Comparison of ENCODE assay signal across 30 cellular contexts in the genomic region with DNA sequence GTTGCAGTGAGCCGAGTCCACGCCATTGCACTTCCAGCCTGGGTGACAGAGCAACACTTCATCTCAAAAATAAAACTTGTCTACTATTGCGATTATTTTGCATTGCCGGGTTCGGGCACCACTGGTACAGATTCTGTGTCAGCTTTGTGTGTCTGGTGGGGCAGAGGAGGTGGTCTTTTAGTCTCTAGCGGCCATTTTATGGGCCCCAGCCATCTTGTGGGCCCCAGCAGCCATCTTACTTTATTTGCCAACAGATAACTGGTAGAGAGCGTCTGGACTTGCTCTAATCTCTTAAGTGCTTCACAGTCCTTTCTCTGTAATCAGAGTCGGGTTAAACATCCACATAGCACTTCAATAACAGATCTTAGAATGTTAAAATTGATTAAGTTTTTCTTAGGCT. TPM values are rescaled to one million over a fixed set of nuclear protein-coding genes. Genes with fewer than 3 reads are reported as not detected.
DNase-seq lines count a peak whose midpoint lies in the region; ATAC-seq, FAIRE-seq and TF ChIP-seq lines count a peak whose summit lies in the region.
"Had no signal": no experiment of that assay in that cellular context is flagged by ENCODE, and none has a peak within 500 bp of the region (broad histone marks: within the 10 kb centered on the region; RNA-seq: fewer than 3 reads in every experiment).

No MANE protein-coding gene starts in this region.

- no peak overlapping the region for H2AFZ ChIP-seq in OCI-LY3 (ENCODE audit: low read depth, low read length)
- H2AFZ ChIP-seq in GM12878 (ENCODE audit: control insufficient read depth, low read depth, low read length): no peak overlapping the region

- peaks cover 49% of the 10 kb centered on the region for H3K36me3 ChIP-seq in OCI-LY3 (replicated peaks; ENCODE audit: low read depth, low read length)
- peaks cover 15% of the 10 kb centered on the region in 2 experiments for H3K36me3 ChIP-seq in GM12878 (ENCODE audit: control insufficient read depth in 2 of 2, insufficient read depth in 2 of 2, low read length in 1 of 2)

- no peak for TF ChIP-seq RAD21 in GM12878 (IDR thresholded peaks at IDR 0.05; ENCODE audit: insufficient read depth, low read depth, low read length)

- H3K79me2 ChIP-seq in OCI-LY3 (ENCODE audit: low read length) (peaks cover 68% of the 10 kb centered on the region), GM12878 (ENCODE audit: control insufficient read depth, insufficient read depth, low read length) (peaks cover 24% of the 10 kb centered on the region)

- no peaks in the 10 kb centered on the region for H4K20me1 ChIP-seq in OCI-LY3 (ENCODE audit: insufficient read depth, low read length)
- no peaks in the 10 kb centered on the region for H4K20me1 ChIP-seq in GM12878 (ENCODE audit: control insufficient read depth, insufficient read depth)

- H3K4me1 ChIP-seq in OCI-LY3 (ENCODE audit: low read length) (peaks cover 9% of the 10 kb centered on the region), GM12878 (ENCODE audit: control insufficient read depth, insufficient read depth, low read length) (peaks cover 7% of the 10 kb centered on the region)
- H3K4me1 ChIP-seq: Caco-2 had no signal

- TF ChIP-seq POLR2A in GM12878 (IDR thresholded peaks at IDR 0.05; ENCODE audit: low read depth, low read length): no peak

- WGBS in GM12878 (ENCODE audit: insufficient coverage, insufficient replicate concordance, low lambda C conversion rate, missing lambda C conversion rate): 84% methylated on average over 8 of the region's 8 CpGs

- H3K9me3 Mint-ChIP-seq in activated naive CD8-positive, alpha-beta T cell treated with anti-CD3 and anti-CD28 coated beads for 36 hours: no peaks in the 10 kb centered on the region
- H3K9me3 Mint-ChIP-seq in activated naive CD8-positive, alpha-beta T cell treated with anti-CD3 and anti-CD28 coated beads, Interleukin-2, amount 50 U/mL, for 24 hours: no peaks in the 10 kb centered on the region
- H3K9me3 Mint-ChIP-seq in activated CD4-positive, alpha-beta T cell treated with anti-CD3 and anti-CD28 coated beads, Interleukin-2, amount 10 ng/mL, durations not matched to agents 7 days and 5 days: no peaks in the 10 kb centered on the region
- H3K9me3 Mint-ChIP-seq: CD8-positive, alpha-beta T cell; IgD-negative memory B cell had no signal

- TF ChIP-seq CTCF in OCI-LY3 (IDR thresholded peaks at IDR 0.05; ENCODE audit: low read depth, low read length) (no peak), GM12878 (IDR thresholded peaks at IDR 0.05 in 2 of 3, conservative IDR thresholded peaks at IDR 0.05 in 1 of 3; ENCODE audit: control insufficient read depth in 2 of 3, extremely low read depth in 1 of 3, insufficient read depth in 1 of 3, low read depth in 3 of 3, low read length in 3 of 3) (no peak)

- peak overlapping the region; percentile 3 for H3K27ac Mint-ChIP-seq in activated naive CD8-positive, alpha-beta T cell treated with anti-CD3 and anti-CD28 coated beads for 36 hours
- no peak overlapping the region for H3K27ac Mint-ChIP-seq in activated naive CD8-positive, alpha-beta T cell treated with anti-CD3 and anti-CD28 coated beads, Interleukin-2, amount 50 U/mL, for 24 hours
- H3K27ac Mint-ChIP-seq in activated CD4-positive, alpha-beta T cell treated with anti-CD3 and anti-CD28 coated beads, Interleukin-2, amount 10 ng/mL, durations not matched to agents 7 days and 5 days: no peak overlapping the region
- H3K27ac Mint-ChIP-seq: CD8-positive, alpha-beta T cell had no signal

- intact Hi-C loops in GM12878 (cut with micrococcal nuclease; ENCODE audit: unreplicated experiment): loop anchor here (10.0 kb wide), 1 partner anchor 163 kb away; a partner anchor contains a TSS

- no peaks in the 10 kb centered on the region for H3K27me3 Mint-ChIP-seq in activated naive CD8-positive, alpha-beta T cell treated with anti-CD3 and anti-CD28 coated beads for 36 hours
- no peaks in the 10 kb centered on the region for H3K27me3 Mint-ChIP-seq in activated naive CD8-positive, alpha-beta T cell treated with anti-CD3 and anti-CD28 coated beads, Interleukin-2, amount 50 U/mL, for 24 hours
- H3K27me3 Mint-ChIP-seq in activated CD4-positive, alpha-beta T cell treated with anti-CD3 and anti-CD28 coated beads, Interleukin-2, amount 10 ng/mL, durations not matched to agents 7 days and 5 days: no peaks in the 10 kb centered on the region
- H3K27me3 Mint-ChIP-seq: IgD-negative memory B cell had no signal

- no peak for DNase-seq in activated naive CD8-positive, alpha-beta T cell treated with anti-CD3 and anti-CD28 coated beads for 36 hours
- no peak for DNase-seq in activated naive CD8-positive, alpha-beta T cell treated with anti-CD3 and anti-CD28 coated beads, Interleukin-2, amount 50 U/mL, for 24 hours
- DNase-seq in GM12878 (ENCODE audit: low read depth, low spot score) (no peak), DMS 273 (lab: John Stamatoyannopoulos, UW; ENCODE audit: unreplicated experiment) (no peak), GOT3 (lab: John Stamatoyannopoulos, UW) (no peak)
- DNase-seq in activated CD4-positive, alpha-beta T cell treated with anti-CD3 and anti-CD28 coated beads, Interleukin-2, amount 10 ng/mL, durations not matched to agents 7 days and 5 days: no peak
- DNase-seq: AML-193; Caco-2; CD8-positive, alpha-beta T cell; DMS 273 treated with DMSO at 0.1 percent for 48 hours; DMS79; EL; GDM1; NCI-H1048; NCI-H1417 treated with DMSO at 0.1 percent for 48 hours; NCI-H1694 treated with DMSO at 0.1 percent for 48 hours; NCI-H2081 treated with DMSO at 0.1 percent for 48 hours; NCI-H2171; NCI-H226; NCI-H510A; NCI-H69; OCI-M1; SK-N-SH had no signal

- H3K4me3 ChIP-seq in OCI-LY3 (ENCODE audit: low read length): no peak overlapping the region
- no peak overlapping the region for H3K4me3 ChIP-seq in GM12878
- H3K4me3 ChIP-seq: A549; BLaER1 treated with 17β-estradiol and CSF1 and Interleukin-3, amounts not matched to agents 10 nM and 100 nM had no signal

- H3K36me3 Mint-ChIP-seq in activated naive CD8-positive, alpha-beta T cell treated with anti-CD3 and anti-CD28 coated beads for 36 hours: peaks cover 40% of the 10 kb centered on the region
- H3K36me3 Mint-ChIP-seq in activated naive CD8-positive, alpha-beta T cell treated with anti-CD3 and anti-CD28 coated beads, Interleukin-2, amount 50 U/mL, for 24 hours (ENCODE audit: low read depth): peaks cover 54% of the 10 kb centered on the region
- H3K36me3 Mint-ChIP-seq in activated CD4-positive, alpha-beta T cell treated with anti-CD3 and anti-CD28 coated beads, Interleukin-2, amount 10 ng/mL, durations not matched to agents 7 days and 5 days (ENCODE audit: low read depth): peaks cover 44% of the 10 kb centered on the region

- POLR2A ChIA-PET in GM12878 (lab: Charles Lee): interaction anchor here (0.6 kb wide), 1 partner anchor 70 kb away, joined by 3 read pairs; no protein-coding TSS in a partner anchor
- POLR2A ChIA-PET in activated CD4-positive, alpha-beta T cell treated with anti-CD3 and anti-CD28 coated beads, Interleukin-2, amount 10 ng/mL, durations not matched to agents 7 days and 5 days (lab: Charles Lee): no interaction called here

- peak overlapping the region; percentile 20 for H3K4me2 ChIP-seq in OCI-LY3 (ENCODE audit: low read length)
- H3K4me2 ChIP-seq in GM12878 (ENCODE audit: control insufficient read depth, insufficient read depth): no peak overlapping the region; the same call in 1 of the 2 replicates
- H3K4me2 ChIP-seq: A549, SK-N-SH had no signal

- no peak overlapping the region for H3K4me3 Mint-ChIP-seq in activated naive CD8-positive, alpha-beta T cell treated with anti-CD3 and anti-CD28 coated beads for 36 hours
- H3K4me3 Mint-ChIP-seq in activated naive CD8-positive, alpha-beta T cell treated with anti-CD3 and anti-CD28 coated beads, Interleukin-2, amount 50 U/mL, for 24 hours: no peak overlapping the region
- H3K4me3 Mint-ChIP-seq in activated CD4-positive, alpha-beta T cell treated with anti-CD3 and anti-CD28 coated beads, Interleukin-2, amount 10 ng/mL, durations not matched to agents 7 days and 5 days: no peak overlapping the region
- H3K4me3 Mint-ChIP-seq: CD8-positive, alpha-beta T cell had no signal

- CTCF ChIA-PET in GM12878 (lab: Yijun Ruan, JAX): no interaction called here
- CTCF ChIA-PET in activated CD4-positive, alpha-beta T cell treated with anti-CD3 and anti-CD28 coated beads, Interleukin-2, amount 10 ng/mL, durations not matched to agents 7 days and 5 days (lab: Charles Lee): no interaction called here

- H3K27ac ChIP-seq in OCI-LY3 (ENCODE audit: low read length) (peak overlapping the region; percentile 33), GM12878 (ENCODE audit: control insufficient read depth, insufficient read depth) (no peak overlapping the region)
- H3K27ac ChIP-seq: A549; BLaER1 treated with 17β-estradiol and CSF1 and Interleukin-3, amounts not matched to agents 10 nM and 100 nM; HL-60 had no signal

- no peak for TF ChIP-seq EP300 in GM12878 (IDR thresholded peaks at IDR 0.05; ENCODE audit: borderline replicate concordance in 1 of 2, control insufficient read depth in 1 of 2, low read depth in 2 of 2, low read length in 2 of 2)

- ATAC-seq in activated naive CD8-positive, alpha-beta T cell treated with anti-CD3 and anti-CD28 coated beads, Interleukin-2, amount 50 U/mL, for 24 hours: no peak
- no peak for ATAC-seq in GM12878
- ATAC-seq: A549; CD8-positive, alpha-beta T cell; HCT116 had no signal

- FAIRE-seq in GM12878 (lab: Jason Lieb, UNC): no peak
- FAIRE-seq: A549, RCC 7860 had no signal

- H3K27me3 ChIP-seq in OCI-LY3 (ENCODE audit: low read depth, low read length) (no peaks in the 10 kb centered on the region), GM12878 (replicated peaks in 1 of 2; ENCODE audit: control insufficient read depth in 2 of 2, insufficient read depth in 2 of 2, low read length in 1 of 2) (no peaks in the 10 kb centered on the region)
- H3K27me3 ChIP-seq: BLaER1 treated with 17β-estradiol and CSF1 and Interleukin-3, amounts not matched to agents 10 nM and 100 nM had no signal

- SMC1A ChIA-PET in GM12878 (lab: Charles Lee; ENCODE audit: uncharacterized antibody, unreplicated experiment): no interaction called here

- H3K9me3 ChIP-seq in OCI-LY3 (ENCODE audit: insufficient read depth, low read length) (no peaks in the 10 kb centered on the region), GM12878 (replicated peaks; ENCODE audit: control insufficient read depth, insufficient read depth, low read length) (no peaks in the 10 kb centered on the region; the same call in 2 of the 3 replicates)
- H3K9me3 ChIP-seq: A549; BLaER1 treated with 17β-estradiol and CSF1 and Interleukin-3, amounts not matched to agents 10 nM and 100 nM; Caco-2; SK-N-SH had no signal

- H3K4me1 Mint-ChIP-seq in activated naive CD8-positive, alpha-beta T cell treated with anti-CD3 and anti-CD28 coated beads for 36 hours: peaks cover 21% of the 10 kb centered on the region
- H3K4me1 Mint-ChIP-seq in activated naive CD8-positive, alpha-beta T cell treated with anti-CD3 and anti-CD28 coated beads, Interleukin-2, amount 50 U/mL, for 24 hours: peaks cover 27% of the 10 kb centered on the region
- H3K4me1 Mint-ChIP-seq in activated CD4-positive, alpha-beta T cell treated with anti-CD3 and anti-CD28 coated beads, Interleukin-2, amount 10 ng/mL, durations not matched to agents 7 days and 5 days: peaks cover 34% of the 10 kb centered on the region

- RAD21 ChIA-PET in GM12878 (lab: Charles Lee; ENCODE audit: unreplicated experiment): no interaction called here

- no peak overlapping the region for H3K9ac ChIP-seq in OCI-LY3 (ENCODE audit: low read length)
- no peak overlapping the region for H3K9ac ChIP-seq in GM12878 (ENCODE audit: control insufficient read depth, insufficient read depth, low read length)
- H3K9ac ChIP-seq: BLaER1 treated with 17β-estradiol and CSF1 and Interleukin-3, amounts not matched to agents 10 nM and 100 nM; SK-N-SH had no signal

- in situ Hi-C loops in GM12878 (cut with MboI): no loop called here

- no TSS peak for BruUV-seq in GM12878 (replicated peaks; lab: Mats Ljungman, UMichigan)

RNA-seq across cellular contexts. Expression of a gene that starts 4.9 kb away (rescaled TPM):
- total RNA-seq in activated naive CD8-positive, alpha-beta T cell treated with anti-CD3 and anti-CD28 coated beads for 36 hours: 100 to 1,000 TPM; 117 to 124 TPM
- total RNA-seq in GM12878 (2013; cell fraction: nucleolus; rRNA removed): 28.4 and 29.4 TPM in 2 replicates
- total RNA-seq in GM12878 (2014; rRNA removed) (75.3 and 82.9 TPM in 2 replicates), GM12878 (2014; rRNA removed; fragmentation: Illumina TruSeq; extraction: Trizol) (69.8 and 71.1 TPM in 2 replicates), GM12878 (2021) (73.7 and 84.9 TPM in 2 replicates)
- polyA plus RNA-seq in GM12878 (2011; ENCODE audit: low read depth): 44.4 TPM
- polyA plus RNA-seq in GM12878 (2011; rRNA removed) (98.5 and 114 TPM in 2 replicates), GM12878 (2014; fragmentation: Illumina TruSeq; extraction: Trizol) (96.0 and 109 TPM in 2 replicates), GM12878 (2014; fragmentation: Nextera tagmentation; extraction: Ambion mirVana) (10 to 100 TPM; 36.4 to 89.9 TPM), GM12878 (2014; rRNA removed) (117 and 123 TPM in 2 replicates), GM12878 (2016; fragmentation: Nextera tagmentation; extraction: Ambion mirVana) (100 to 1,000 TPM; 137 to 138 TPM)
- polyA plus RNA-seq in GM12878 (2011; cell fraction: cytosol; rRNA removed): 138 and 180 TPM in 2 replicates
- 67.4 and 98.6 TPM in 2 replicates for polyA plus RNA-seq in GM12878 (2011; cell fraction: nucleus; rRNA removed)
- polyA plus RNA-seq in GM12878 (2012): 55.5 and 68.2 TPM in 2 replicates
- polyA minus RNA-seq in GM12878 (2011; rRNA and poly(A)+ RNA removed): 46.3 and 61.5 TPM in 2 replicates
- polyA minus RNA-seq in GM12878 (2011; cell fraction: cytosol; rRNA and poly(A)+ RNA removed): 14.4 and 26.0 TPM in 2 replicates
- polyA minus RNA-seq in GM12878 (2011; cell fraction: nucleus; rRNA and poly(A)+ RNA removed): 9.3 and 17.6 TPM in 2 replicates
- total RNA-seq in activated CD4-positive, alpha-beta T cell treated with anti-CD3 and anti-CD28 coated beads, Interleukin-2, amount 10 ng/mL, durations not matched to agents 7 days and 5 days: 10 to 100 TPM; 43.9 to 51.4 TPM

RNA-seq across cellular contexts. Expression of a gene that starts 5.0 kb away (rescaled TPM):
- total RNA-seq in activated naive CD8-positive, alpha-beta T cell treated with anti-CD3 and anti-CD28 coated beads for 36 hours: 10 to 100 TPM in 1 of 2 experiments, 1 to 10 TPM in 1; 9.5 to 10.7 TPM
- 7.9 and 8.3 TPM in 2 replicates for total RNA-seq in GM12878 (2013; cell fraction: nucleolus; rRNA removed)
- total RNA-seq in GM12878 (2014; rRNA removed) (9.2 and 11.2 TPM in 2 replicates), GM12878 (2014; rRNA removed; fragmentation: Illumina TruSeq; extraction: Trizol) (4.1 TPM in 2 replicates), GM12878 (2021) (13.4 and 13.5 TPM in 2 replicates)
- polyA plus RNA-seq in GM12878 (2011; ENCODE audit: low read depth): 2.6 TPM
- polyA plus RNA-seq in GM12878 (2011; rRNA removed) (4.1 and 4.5 TPM in 2 replicates), GM12878 (2014; fragmentation: Illumina TruSeq; extraction: Trizol) (3.2 and 5.5 TPM in 2 replicates), GM12878 (2014; fragmentation: Nextera tagmentation; extraction: Ambion mirVana) (1 to 10 TPM; 2.1 to 3.5 TPM), GM12878 (2014; rRNA removed) (19.0 and 19.2 TPM in 2 replicates), GM12878 (2016; fragmentation: Nextera tagmentation; extraction: Ambion mirVana) (10 to 100 TPM; 10.3 to 12.4 TPM)
- polyA plus RNA-seq in GM12878 (2011; cell fraction: cytosol; rRNA removed): 7.1 and 9.8 TPM in 2 replicates
- 6.0 and 7.7 TPM in 2 replicates for polyA plus RNA-seq in GM12878 (2011; cell fraction: nucleus; rRNA removed)
- polyA plus RNA-seq in GM12878 (2012): 8.0 and 8.6 TPM in 2 replicates
- polyA minus RNA-seq in GM12878 (2011; rRNA and poly(A)+ RNA removed): 4.4 and 7.6 TPM in 2 replicates
- polyA minus RNA-seq in GM12878 (2011; cell fraction: cytosol; rRNA and poly(A)+ RNA removed): 2.4 and 2.8 TPM in 2 replicates
- polyA minus RNA-seq in GM12878 (2011; cell fraction: nucleus; rRNA and poly(A)+ RNA removed): 6.2 and 11.5 TPM in 2 replicates
- 1 to 10 TPM; 8.7 to 9.1 TPM for total RNA-seq in activated CD4-positive, alpha-beta T cell treated with anti-CD3 and anti-CD28 coated beads, Interleukin-2, amount 10 ng/mL, durations not matched to agents 7 days and 5 days

RNA-seq across cellular contexts. Expression of a gene that starts 20.7 kb away (rescaled TPM):
- under 1 TPM; 0.44 to 0.45 TPM for total RNA-seq in activated naive CD8-positive, alpha-beta T cell treated with anti-CD3 and anti-CD28 coated beads for 36 hours
- total RNA-seq in GM12878 (2013; cell fraction: nucleolus; rRNA removed): 0.33 TPM in 1 of 2 replicates, not detected in the other
- total RNA-seq in GM12878 (2014; rRNA removed) (0.11 and 0.27 TPM in 2 replicates), GM12878 (2014; rRNA removed; fragmentation: Illumina TruSeq; extraction: Trizol) (not detected in 2 replicates), GM12878 (2021) (0.21 and 0.27 TPM in 2 replicates)
- not detected for polyA plus RNA-seq in GM12878 (2011; ENCODE audit: low read depth)
- polyA plus RNA-seq in GM12878 (2011; rRNA removed) (0.14 and 0.45 TPM in 2 replicates), GM12878 (2014; fragmentation: Illumina TruSeq; extraction: Trizol) (not detected in 2 replicates), GM12878 (2014; fragmentation: Nextera tagmentation; extraction: Ambion mirVana) (not detected), GM12878 (2014; rRNA removed) (0.10 TPM in 1 of 2 replicates, not detected in the other), GM12878 (2016; fragmentation: Nextera tagmentation; extraction: Ambion mirVana) (not detected)
- polyA plus RNA-seq in GM12878 (2011; cell fraction: cytosol; rRNA removed): 0.55 and 0.87 TPM in 2 replicates
- 0.35 and 0.67 TPM in 2 replicates for polyA plus RNA-seq in GM12878 (2011; cell fraction: nucleus; rRNA removed)
- 0.54 and 0.90 TPM in 2 replicates for polyA plus RNA-seq in GM12878 (2012)
- 0.21 TPM in 1 of 2 replicates, not detected in the other for polyA minus RNA-seq in GM12878 (2011; rRNA and poly(A)+ RNA removed)
- polyA minus RNA-seq in GM12878 (2011; cell fraction: cytosol; rRNA and poly(A)+ RNA removed): not detected in 2 replicates
- not detected in 2 replicates for polyA minus RNA-seq in GM12878 (2011; cell fraction: nucleus; rRNA and poly(A)+ RNA removed)
- under 1 TPM in 1 of 2 experiments, not detected in 1; 0.25 TPM for total RNA-seq in activated CD4-positive, alpha-beta T cell treated with anti-CD3 and anti-CD28 coated beads, Interleukin-2, amount 10 ng/mL, durations not matched to agents 7 days and 5 days

RNA-seq across cellular contexts. Expression of a gene that starts 31.2 kb away (rescaled TPM):
- total RNA-seq in activated naive CD8-positive, alpha-beta T cell treated with anti-CD3 and anti-CD28 coated beads for 36 hours: 1 to 10 TPM; 4.9 TPM
- 13.9 and 20.9 TPM in 2 replicates for total RNA-seq in GM12878 (2013; cell fraction: nucleolus; rRNA removed)
- 1.9 and 2.6 TPM in 2 replicates for total RNA-seq in GM12878 (2014; rRNA removed)
- 1.6 and 2.6 TPM in 2 replicates for total RNA-seq in GM12878 (2014; rRNA removed; fragmentation: Illumina TruSeq; extraction: Trizol)
- total RNA-seq in GM12878 (2021): 3.1 and 3.9 TPM in 2 replicates
- polyA plus RNA-seq in GM12878 (2011; ENCODE audit: low read depth): 1.9 TPM
- 1.4 and 2.4 TPM in 2 replicates for polyA plus RNA-seq in GM12878 (2011; rRNA removed)
- 3.3 and 3.8 TPM in 2 replicates for polyA plus RNA-seq in GM12878 (2011; cell fraction: cytosol; rRNA removed)
- 30.5 and 34.2 TPM in 2 replicates for polyA plus RNA-seq in GM12878 (2011; cell fraction: nucleus; rRNA removed)
- 3.8 and 4.4 TPM in 2 replicates for polyA plus RNA-seq in GM12878 (2012)
- polyA plus RNA-seq in GM12878 (2014; fragmentation: Illumina TruSeq; extraction: Trizol): 1.9 and 3.1 TPM in 2 replicates
- under 1 TPM; 0.15 to 0.21 TPM for polyA plus RNA-seq in GM12878 (2014; fragmentation: Nextera tagmentation; extraction: Ambion mirVana)
- polyA plus RNA-seq in GM12878 (2014; rRNA removed): 5.2 and 5.3 TPM in 2 replicates
- 1 to 10 TPM; 1.7 to 1.8 TPM for polyA plus RNA-seq in GM12878 (2016; fragmentation: Nextera tagmentation; extraction: Ambion mirVana)
- 1.9 and 2.7 TPM in 2 replicates for polyA minus RNA-seq in GM12878 (2011; rRNA and poly(A)+ RNA removed)
- 0.62 and 1.7 TPM in 2 replicates for polyA minus RNA-seq in GM12878 (2011; cell fraction: cytosol; rRNA and poly(A)+ RNA removed)
- 5.4 and 6.5 TPM in 2 replicates for polyA minus RNA-seq in GM12878 (2011; cell fraction: nucleus; rRNA and poly(A)+ RNA removed)
- total RNA-seq in activated CD4-positive, alpha-beta T cell treated with anti-CD3 and anti-CD28 coated beads, Interleukin-2, amount 10 ng/mL, durations not matched to agents 7 days and 5 days: 1 to 10 TPM; 6.7 to 7.4 TPM

RNA-seq across cellular contexts. Expression of a gene that starts 50.3 kb away (rescaled TPM):
- total RNA-seq in activated naive CD8-positive, alpha-beta T cell treated with anti-CD3 and anti-CD28 coated beads for 36 hours: 10 to 100 TPM; 24.2 to 25.2 TPM
- total RNA-seq in GM12878 (2013; cell fraction: nucleolus; rRNA removed): 5.0 and 6.2 TPM in 2 replicates
- total RNA-seq in GM12878 (2014; rRNA removed) (16.9 and 22.1 TPM in 2 replicates), GM12878 (2014; rRNA removed; fragmentation: Illumina TruSeq; extraction: Trizol) (6.3 and 8.6 TPM in 2 replicates), GM12878 (2021) (11.6 and 14.6 TPM in 2 replicates)
- polyA plus RNA-seq in GM12878 (2011; ENCODE audit: low read depth): 2.3 TPM
- polyA plus RNA-seq in GM12878 (2011; rRNA removed) (2.8 and 6.0 TPM in 2 replicates), GM12878 (2014; fragmentation: Illumina TruSeq; extraction: Trizol) (5.6 and 8.3 TPM in 2 replicates), GM12878 (2014; fragmentation: Nextera tagmentation; extraction: Ambion mirVana) (1 to 10 TPM; 2.8 to 5.6 TPM), GM12878 (2014; rRNA removed) (17.7 and 23.4 TPM in 2 replicates), GM12878 (2016; fragmentation: Nextera tagmentation; extraction: Ambion mirVana) (10 to 100 TPM; 22.7 to 24.8 TPM)
- polyA plus RNA-seq in GM12878 (2011; cell fraction: cytosol; rRNA removed): 8.6 and 10.1 TPM in 2 replicates
- polyA plus RNA-seq in GM12878 (2011; cell fraction: nucleus; rRNA removed): 5.8 and 7.1 TPM in 2 replicates
- polyA plus RNA-seq in GM12878 (2012): 4.9 and 6.6 TPM in 2 replicates
- polyA minus RNA-seq in GM12878 (2011; rRNA and poly(A)+ RNA removed): 3.6 and 6.4 TPM in 2 replicates
- polyA minus RNA-seq in GM12878 (2011; cell fraction: cytosol; rRNA and poly(A)+ RNA removed): 3.6 and 3.9 TPM in 2 replicates
- 10.5 and 16.5 TPM in 2 replicates for polyA minus RNA-seq in GM12878 (2011; cell fraction: nucleus; rRNA and poly(A)+ RNA removed)
- total RNA-seq in activated CD4-positive, alpha-beta T cell treated with anti-CD3 and anti-CD28 coated beads, Interleukin-2, amount 10 ng/mL, durations not matched to agents 7 days and 5 days: 10 to 100 TPM; 13.3 to 15.6 TPM
